In the genomic region with DNA sequence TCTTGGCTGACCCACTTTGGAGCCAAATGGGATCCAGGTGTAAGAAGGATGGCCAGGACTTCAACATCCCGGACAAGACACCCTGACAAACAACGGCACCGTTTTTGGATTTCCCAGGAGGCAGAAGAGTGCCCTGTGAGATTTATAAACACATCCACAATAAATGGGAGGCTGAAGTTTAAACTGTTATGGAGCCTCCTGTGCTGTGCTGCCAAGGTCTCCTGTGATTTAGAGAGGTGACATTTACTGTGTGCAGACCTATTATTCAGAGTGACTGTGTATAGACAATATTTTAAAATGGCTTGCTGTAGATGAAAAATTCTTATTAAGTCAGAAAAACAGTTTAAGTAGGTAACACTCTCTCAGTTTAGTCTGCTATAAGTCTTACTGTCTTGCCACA, we compare ENCODE assay signal across 6 cellular contexts.
"Had no signal": no experiment of that assay in that cellular context is flagged by ENCODE, and none has a peak within 500 bp of the region (broad histone marks: within the 10 kb centered on the region; RNA-seq: fewer than 3 reads in every experiment).

No MANE protein-coding gene starts in this region.

- H3K4me1 Mint-ChIP-seq: IgD-negative memory B cell had no signal

- DNase-seq: IMR-90, KBM-7 had no signal

- H3K27ac Mint-ChIP-seq: IgD-negative memory B cell had no signal

- H3K4me3 Mint-ChIP-seq: IgD-negative memory B cell had no signal

- ATAC-seq: HepG2, K562 had no signal

- H3K27ac ChIP-seq: HL-60 had no signal

- H3K36me3 Mint-ChIP-seq: IgD-negative memory B cell had no signal

- H3K27me3 Mint-ChIP-seq: IgD-negative memory B cell had no signal

- H3K4me3 ChIP-seq: K562 had no signal
